ENCODE assay signal across 1 cellular context in genomic region chr16:84929421-84930297, GRCh38.
TF ChIP-seq lines count a peak whose summit lies in the region.

No MANE protein-coding gene starts in this region.

TF ChIP-seq in HCT116, 20 proteins besides CTCF, POLR2A, EP300 and RAD21 (continued from another document):
- TF ChIP-seq MAX (IDR thresholded peaks at IDR 0.05) (no peak), ATF3 (IDR thresholded peaks at IDR 0.05) (no peak), YY1 (IDR thresholded peaks at IDR 0.05; ENCODE audit: extremely low read depth, insufficient replicate concordance, low read depth, low read length) (no peak), CBX3 (IDR thresholded peaks at IDR 0.05; ENCODE audit: low read depth) (no peak)
